In genomic region chr4:153788419-153789276, GRCh38 we compare ENCODE assay signal across 11 cellular contexts. TPM values are rescaled to one million over a fixed set of nuclear protein-coding genes. Genes with fewer than 3 reads are reported as not detected.
A peak's percentile ranks its signal among the peaks of the same experiment; 100 is the strongest.
DNase-seq lines count a peak whose midpoint lies in the region; ATAC-seq, FAIRE-seq and TF ChIP-seq lines count a peak whose summit lies in the region.
"Had no signal": no experiment of that assay in that cellular context is flagged by ENCODE, and none has a peak within 500 bp of the region (broad histone marks: within the 10 kb centered on the region; RNA-seq: fewer than 3 reads in every experiment).

Gene SFRP2, minus strand, starts transcription at chr4:153789083. Its CDS starts 248 bp downstream, at chr4:153788835.

- H3K27me3 ChIP-seq in right lobe of liver (peaks cover 33 to 61% of the 10 kb centered on the region in 2 donors), HepG2 (ENCODE audit: control insufficient read depth in 1 of 2, insufficient read depth in 2 of 2, low read length in 2 of 2) (peaks cover 2 to 31% of the 10 kb centered on the region in 2 experiments; a peak in 4 of 5 replicates), endodermal cell (ENCODE audit: control insufficient read depth, insufficient read depth, low read length, poor library complexity, severe bottlenecking) (peaks cover 68% of the 10 kb centered on the region), Caco-2 (replicated peaks; ENCODE audit: control insufficient read depth, insufficient read depth, low read length) (no peaks in the 10 kb centered on the region)

- POLR2A ChIA-PET in HepG2 (lab: Yijun Ruan, JAX) (no interaction called here), Caco-2 (lab: Charles Lee) (no interaction called here)

- H4K20me1 ChIP-seq in HepG2 (ENCODE audit: insufficient read depth, low read length), result no peaks in the 10 kb centered on the region

- peaks cover 50% of the 10 kb centered on the region for H3K4me1 Mint-ChIP-seq in endodermal cell
- H3K4me1 Mint-ChIP-seq in naive B cell, result peaks cover 31 to 53% (median 50%) of the 10 kb centered on the region in 3 donors
- H3K4me1 Mint-ChIP-seq in Caco-2 (ENCODE audit: low read depth, unreplicated experiment), result peaks cover 7% of the 10 kb centered on the region

- no peak for TF ChIP-seq CTCF in right lobe of liver (IDR thresholded peaks at IDR 0.05)
- TF ChIP-seq CTCF in HepG2 (CRISPR knock-in tag; IDR thresholded peaks at IDR 0.05), result no peak
- TF ChIP-seq CTCF in endodermal cell (conservative IDR thresholded peaks at IDR 0.05), result no peak
- TF ChIP-seq CTCF in Caco-2 (IDR thresholded peaks at IDR 0.05; ENCODE audit: insufficient read depth in 1 of 2, low read depth in 1 of 2, low read length in 1 of 2, severe bottlenecking in 1 of 2, unreplicated experiment in 1 of 2), result no peak

- TF ChIP-seq POLR2A in right lobe of liver (IDR thresholded peaks at IDR 0.05) (no peak), HepG2 (IDR thresholded peaks at IDR 0.05; ENCODE audit: insufficient read depth in 1 of 2, low read depth in 2 of 2, low read length in 2 of 2) (no peak)

- H3K27ac Mint-ChIP-seq in endodermal cell, result peak within 1 kb of the TSS; percentile 94
- peak within 1 kb of the TSS in 2 of 6 donors; percentile 39 to 83 for H3K27ac Mint-ChIP-seq in naive B cell
- no peak within 1 kb of the TSS for H3K27ac Mint-ChIP-seq in Caco-2 (ENCODE audit: unreplicated experiment)
- H3K27ac Mint-ChIP-seq: activated CD8-positive, alpha-beta memory T cell treated with anti-CD3 and anti-CD28 coated beads, Interleukin-2, amount 10 ng/mL, durations not matched to agents 7 days and 5 days had no signal

- H3K9me3 ChIP-seq in right lobe of liver (no peaks in the 10 kb centered on the region), HepG2 (ENCODE audit: low read length) (no peaks in the 10 kb centered on the region), endodermal cell (ENCODE audit: control insufficient read depth, low read length) (no peaks in the 10 kb centered on the region), Caco-2 (no peaks in the 10 kb centered on the region)

- peak within 1 kb of the TSS; percentile 88 for H3K4me3 Mint-ChIP-seq in endodermal cell
- H3K4me3 Mint-ChIP-seq in naive B cell, result peak within 1 kb of the TSS; percentile 78 to 91 (median 86)
- no peak within 1 kb of the TSS for H3K4me3 Mint-ChIP-seq in Caco-2 (ENCODE audit: unreplicated experiment)
- H3K4me3 Mint-ChIP-seq: activated CD8-positive, alpha-beta memory T cell treated with anti-CD3 and anti-CD28 coated beads, Interleukin-2, amount 10 ng/mL, durations not matched to agents 7 days and 5 days had no signal

- BruUV-seq in HepG2 (replicated peaks; lab: Mats Ljungman, UMichigan) (no TSS peak), Caco-2 (replicated peaks; lab: Mats Ljungman, UMichigan) (no TSS peak)

- no peaks in the 10 kb centered on the region for H3K9me3 Mint-ChIP-seq in endodermal cell
- H3K9me3 Mint-ChIP-seq in naive B cell, result no peaks in the 10 kb centered on the region
- no peaks in the 10 kb centered on the region for H3K9me3 Mint-ChIP-seq in Caco-2 (ENCODE audit: unreplicated experiment)

- H3K4me1 ChIP-seq in right lobe of liver (peaks cover 0 to 22% (median 0%) of the 10 kb centered on the region in 4 donors), HepG2 (ENCODE audit: insufficient read depth, low read length) (no peaks in the 10 kb centered on the region), endodermal cell (ENCODE audit: control insufficient read depth, insufficient read depth, low read length) (no peaks in the 10 kb centered on the region), Caco-2 (peaks cover 4% of the 10 kb centered on the region)

- in situ Hi-C loops in HepG2 (cut with HindIII; ENCODE audit: extremely low pct_ligation_motif_present, low pct_unique_long_range_greater_than_20kb), result no loop called here

- FAIRE-seq in HepG2 (lab: Jason Lieb, UNC), result no peak

- WGBS in right lobe of liver (ENCODE audit: insufficient coverage, low coverage, low lambda C conversion rate, missing lambda C conversion rate), result 0% methylated on average over 10 of the region's 72 CpGs
- WGBS in HepG2 (ENCODE audit: low lambda C conversion rate), result 50% methylated on average over 41 of the region's 72 CpGs
- 0 to 3% methylated on average over 29 to 72 of the region's 72 CpGs for WGBS in endodermal cell (ENCODE audit: insufficient coverage in 1 of 2, insufficient read length in 1 of 2), 2 experiments

- no peak within 1 kb of the TSS for H3K4me2 ChIP-seq in HepG2 (ENCODE audit: low read depth, low read length)

- no peak for TF ChIP-seq RAD21 in HepG2 (CRISPR knock-in tag; IDR thresholded peaks at IDR 0.05)

- ATAC-seq in right lobe of liver (peak in 3 of 4 donors; percentile 10 to 34 (median 30)), HepG2 (no peak), naive B cell (ENCODE audit: low read depth in 2 of 2) (peak in 1 of 2 donors; percentile 27), HG02642 (IDR thresholded peaks at IDR 0.05; ENCODE audit: poor library complexity, unreplicated experiment) (no peak)
- ATAC-seq: activated CD8-positive, alpha-beta memory T cell treated with anti-CD3 and anti-CD28 coated beads, Interleukin-2, amount 10 ng/mL, durations not matched to agents 7 days and 5 days had no signal

- no peak within 1 kb of the TSS for H2AFZ ChIP-seq in HepG2 (ENCODE audit: low read length)

- H3K9ac ChIP-seq in HepG2 (ENCODE audit: insufficient read depth, low read depth, low read length) (no peak within 1 kb of the TSS), endodermal cell (ENCODE audit: extremely low read depth, low read length, poor library complexity, severe bottlenecking) (no peak within 1 kb of the TSS)

- H3K27ac ChIP-seq in right lobe of liver, result no peak within 1 kb of the TSS
- H3K27ac ChIP-seq in HepG2 (ENCODE audit: extremely low read length, insufficient read depth, low read length), result no peak within 1 kb of the TSS
- peak within 1 kb of the TSS; percentile 93 for H3K27ac ChIP-seq in endodermal cell (ENCODE audit: low read depth, low read length)

- H3K27me3 Mint-ChIP-seq in endodermal cell (ENCODE audit: insufficient read depth) (peaks cover 56% of the 10 kb centered on the region), naive B cell (peaks cover 79 to 93% (median 89%) of the 10 kb centered on the region in 3 donors), Caco-2 (ENCODE audit: insufficient read depth, unreplicated experiment) (peaks cover 8% of the 10 kb centered on the region)

- TF ChIP-seq EP300 in HepG2 (IDR thresholded peaks at IDR 0.05; ENCODE audit: low read depth in 2 of 2, low read length in 2 of 2) (no peak), HepG2 (CRISPR knock-in tag; IDR thresholded peaks at IDR 0.05; ENCODE audit: borderline replicate concordance) (no peak)

- DNase-seq in right lobe of liver (peak in 1 of 3 donors; percentile 25), HepG2 (ENCODE audit: low spot score) (no peak), endodermal cell (peak; percentile 94), naive B cell (no peak), Caco-2 (no peak), NCI-H2196 treated with DMSO at 0.1 percent for 48 hours (lab: John Stamatoyannopoulos, UW; ENCODE audit: unreplicated experiment) (no peak), H4 (ENCODE audit: low spot score) (no peak)
- DNase-seq: activated CD8-positive, alpha-beta memory T cell treated with anti-CD3 and anti-CD28 coated beads, Interleukin-2, amount 10 ng/mL, durations not matched to agents 7 days and 5 days had no signal

- intact Hi-C loops in right lobe of liver (cut with DNase I) (no loop called here), HepG2 (cut with micrococcal nuclease; ENCODE audit: unreplicated experiment) (loop anchor here (10.0 kb wide), 1 partner anchor 526 kb away; no protein-coding TSS in a partner anchor), Caco-2 (cut with micrococcal nuclease; ENCODE audit: unreplicated experiment) (loop anchor here (5.0 kb wide), 1 partner anchor 524 kb away; no protein-coding TSS in a partner anchor)

- H3K36me3 Mint-ChIP-seq in endodermal cell (ENCODE audit: low read depth) (no peaks in the 10 kb centered on the region), naive B cell (peaks cover 0 to 7% of the 10 kb centered on the region in 2 donors), Caco-2 (ENCODE audit: insufficient read depth, unreplicated experiment) (no peaks in the 10 kb centered on the region)
- H3K36me3 Mint-ChIP-seq: activated CD8-positive, alpha-beta memory T cell treated with anti-CD3 and anti-CD28 coated beads, Interleukin-2, amount 10 ng/mL, durations not matched to agents 7 days and 5 days had no signal

- H3K79me2 ChIP-seq in HepG2 (ENCODE audit: insufficient read depth, low read length), result no peaks in the 10 kb centered on the region

- CTCF ChIA-PET in HepG2 (lab: Yijun Ruan, JAX; ENCODE audit: low intra/inter-chr PET ratio, low total read pairs), result no interaction called here
- CTCF ChIA-PET in Caco-2 (lab: Charles Lee), result no interaction called here

- H3K36me3 ChIP-seq in right lobe of liver (no peaks in the 10 kb centered on the region), HepG2 (replicated peaks in 1 of 2; ENCODE audit: control insufficient read depth in 1 of 2, insufficient read depth in 2 of 2, low read length in 2 of 2) (no peaks in the 10 kb centered on the region), endodermal cell (ENCODE audit: control insufficient read depth, insufficient read depth, low read length) (no peaks in the 10 kb centered on the region), Caco-2 (ENCODE audit: control insufficient read depth, insufficient read depth, low read length) (no peaks in the 10 kb centered on the region)

- no peak within 1 kb of the TSS for H3K4me3 ChIP-seq in right lobe of liver
- H3K4me3 ChIP-seq in HepG2 (replicated peaks in 1 of 3; ENCODE audit: insufficient read depth in 1 of 3, low read depth in 2 of 3, low read length in 3 of 3), result no peak within 1 kb of the TSS
- peak within 1 kb of the TSS; percentile 73 for H3K4me3 ChIP-seq in endodermal cell (ENCODE audit: low read length)
- H3K4me3 ChIP-seq in Caco-2 (ENCODE audit: low read depth, low read length), result no peak within 1 kb of the TSS

RNA-seq across cellular contexts. Expression of gene SFRP2, which starts in this region (rescaled TPM):
- not detected for total RNA-seq in right lobe of liver
- not detected in 2 replicates for total RNA-seq in HepG2 (2016; rRNA removed; fragmentation: Illumina TruSeq; extraction: Trizol)
- not detected in 2 replicates for total RNA-seq in HepG2 (2016; cell fraction: cytosol; rRNA removed; fragmentation: Illumina TruSeq; extraction: Trizol; ENCODE audit: low read depth)
- total RNA-seq in HepG2 (2016; cell fraction: insoluble cytoplasmic fraction; rRNA removed; fragmentation: Illumina TruSeq; extraction: Trizol), result not detected in 2 replicates
- not detected in 2 replicates for total RNA-seq in HepG2 (2016; cell fraction: membrane; rRNA removed; fragmentation: Illumina TruSeq; extraction: Trizol)
- not detected in 2 replicates for total RNA-seq in HepG2 (2016; cell fraction: nucleus; rRNA removed; fragmentation: Illumina TruSeq; extraction: Trizol)
- not detected in 2 replicates for polyA plus RNA-seq in HepG2 (2011; rRNA removed)
- polyA plus RNA-seq in HepG2 (2011; cell fraction: cytosol; rRNA removed), result not detected in 2 replicates
- polyA plus RNA-seq in HepG2 (2011; cell fraction: nucleus; rRNA removed), result not detected in 2 replicates
- polyA plus RNA-seq in HepG2 (2012), result not detected in 2 replicates
- polyA plus RNA-seq in HepG2 (2016; cell fraction: cytosol; fragmentation: Illumina TruSeq; extraction: Trizol; ENCODE audit: low read depth), result not detected in 2 replicates
- polyA plus RNA-seq in HepG2 (2016; cell fraction: insoluble cytoplasmic fraction; fragmentation: Illumina TruSeq; extraction: Trizol; ENCODE audit: low read depth), result not detected in 2 replicates
- polyA plus RNA-seq in HepG2 (2016; cell fraction: membrane; fragmentation: Illumina TruSeq; extraction: Trizol; ENCODE audit: low read depth), result not detected in 2 replicates
- not detected in 2 replicates for polyA plus RNA-seq in HepG2 (2016; cell fraction: nucleus; fragmentation: Illumina TruSeq; extraction: Trizol; ENCODE audit: insufficient read depth, low read depth)
- polyA minus RNA-seq in HepG2 (2011; rRNA and poly(A)+ RNA removed; ENCODE audit: low replicate concordance), result not detected in 2 replicates
- not detected in 2 replicates for polyA minus RNA-seq in HepG2 (2011; cell fraction: cytosol; rRNA and poly(A)+ RNA removed)
- polyA minus RNA-seq in HepG2 (2011; cell fraction: nucleus; rRNA and poly(A)+ RNA removed), result not detected in 2 replicates
- 10 to 100 TPM in 1 of 2 donors, 1 to 10 TPM in 1; 5.3 to 69.1 TPM for total RNA-seq in endodermal cell
- 190 TPM for polyA plus RNA-seq in endodermal cell (2013, experiment 1 of 2)
- polyA plus RNA-seq in endodermal cell (2013, experiment 2 of 2), result 146 TPM
- polyA plus RNA-seq in naive B cell (ENCODE audit: low read depth in 6 of 6), result not detected
- total RNA-seq in Caco-2 (2022), result not detected in 2 replicates
- 0.29 TPM in 1 of 2 replicates, not detected in the other for total RNA-seq in H4 (2014; rRNA removed; shearing (Covaris generic))
- total RNA-seq: activated CD8-positive, alpha-beta memory T cell treated with anti-CD3 and anti-CD28 coated beads, Interleukin-2, amount 10 ng/mL, durations not matched to agents 7 days and 5 days; HT1080; mononuclear cell had no signal

Comparison
In these comparisons a context has a peak if more than half of its experiments do, and no peak if none do; other contexts are left out.
1. intact Hi-C loops: an anchor here in HepG2 (10.0 kb wide) and Caco-2 (5.0 kb wide); none called in right lobe of liver.
2. Peak in ATAC-seq in right lobe of liver; RNA of the gene not detected or under 1 TPM.